ENCODE assay signal across 1 cellular context in the genomic region with DNA sequence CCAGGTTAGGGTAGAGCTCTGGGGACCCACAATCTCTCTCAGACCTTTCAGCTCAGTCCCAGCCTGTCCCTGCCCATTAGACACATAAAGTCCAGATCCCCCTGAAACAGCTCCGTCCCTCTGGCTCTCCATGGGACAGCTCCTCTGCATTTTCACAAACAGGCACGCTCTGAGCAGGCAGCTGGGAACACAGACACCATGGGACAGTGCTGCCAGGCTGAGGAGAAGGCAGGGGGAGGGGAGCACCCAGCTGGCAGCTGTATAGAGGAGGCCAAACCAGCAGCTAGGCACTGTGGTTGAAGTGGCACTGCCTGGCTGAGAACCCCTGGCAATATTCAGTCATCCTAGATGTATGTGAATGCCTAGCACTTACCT.
TF ChIP-seq lines count a peak whose summit lies in the region.

No MANE protein-coding gene starts in this region.

TF ChIP-seq in GM12878, 131 proteins besides CTCF, POLR2A, EP300 and RAD21:
- no peak for TF ChIP-seq BMI1 (IDR thresholded peaks at IDR 0.05; ENCODE audit: borderline replicate concordance)
- TF ChIP-seq, protein P1, sequence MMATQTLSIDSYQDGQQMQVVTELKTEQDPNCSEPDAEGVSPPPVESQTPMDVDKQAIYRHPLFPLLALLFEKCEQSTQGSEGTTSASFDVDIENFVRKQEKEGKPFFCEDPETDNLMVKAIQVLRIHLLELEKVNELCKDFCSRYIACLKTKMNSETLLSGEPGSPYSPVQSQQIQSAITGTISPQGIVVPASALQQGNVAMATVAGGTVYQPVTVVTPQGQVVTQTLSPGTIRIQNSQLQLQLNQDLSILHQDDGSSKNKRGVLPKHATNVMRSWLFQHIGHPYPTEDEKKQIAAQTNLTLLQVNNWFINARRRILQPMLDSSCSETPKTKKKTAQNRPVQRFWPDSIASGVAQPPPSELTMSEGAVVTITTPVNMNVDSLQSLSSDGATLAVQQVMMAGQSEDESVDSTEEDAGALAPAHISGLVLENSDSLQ (IDR thresholded peaks at IDR 0.05), result no peak
- TF ChIP-seq, protein P2, sequence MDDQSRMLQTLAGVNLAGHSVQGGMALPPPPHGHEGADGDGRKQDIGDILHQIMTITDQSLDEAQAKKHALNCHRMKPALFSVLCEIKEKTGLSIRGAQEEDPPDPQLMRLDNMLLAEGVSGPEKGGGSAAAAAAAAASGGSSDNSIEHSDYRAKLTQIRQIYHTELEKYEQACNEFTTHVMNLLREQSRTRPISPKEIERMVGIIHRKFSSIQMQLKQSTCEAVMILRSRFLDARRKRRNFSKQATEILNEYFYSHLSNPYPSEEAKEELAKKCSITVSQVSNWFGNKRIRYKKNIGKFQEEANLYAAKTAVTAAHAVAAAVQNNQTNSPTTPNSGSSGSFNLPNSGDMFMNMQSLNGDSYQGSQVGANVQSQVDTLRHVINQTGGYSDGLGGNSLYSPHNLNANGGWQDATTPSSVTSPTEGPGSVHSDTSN (IDR thresholded peaks at IDR 0.05; ENCODE audit: insufficient replicate concordance, low read depth, low read length), result no peak
- TF ChIP-seq, protein P3, sequence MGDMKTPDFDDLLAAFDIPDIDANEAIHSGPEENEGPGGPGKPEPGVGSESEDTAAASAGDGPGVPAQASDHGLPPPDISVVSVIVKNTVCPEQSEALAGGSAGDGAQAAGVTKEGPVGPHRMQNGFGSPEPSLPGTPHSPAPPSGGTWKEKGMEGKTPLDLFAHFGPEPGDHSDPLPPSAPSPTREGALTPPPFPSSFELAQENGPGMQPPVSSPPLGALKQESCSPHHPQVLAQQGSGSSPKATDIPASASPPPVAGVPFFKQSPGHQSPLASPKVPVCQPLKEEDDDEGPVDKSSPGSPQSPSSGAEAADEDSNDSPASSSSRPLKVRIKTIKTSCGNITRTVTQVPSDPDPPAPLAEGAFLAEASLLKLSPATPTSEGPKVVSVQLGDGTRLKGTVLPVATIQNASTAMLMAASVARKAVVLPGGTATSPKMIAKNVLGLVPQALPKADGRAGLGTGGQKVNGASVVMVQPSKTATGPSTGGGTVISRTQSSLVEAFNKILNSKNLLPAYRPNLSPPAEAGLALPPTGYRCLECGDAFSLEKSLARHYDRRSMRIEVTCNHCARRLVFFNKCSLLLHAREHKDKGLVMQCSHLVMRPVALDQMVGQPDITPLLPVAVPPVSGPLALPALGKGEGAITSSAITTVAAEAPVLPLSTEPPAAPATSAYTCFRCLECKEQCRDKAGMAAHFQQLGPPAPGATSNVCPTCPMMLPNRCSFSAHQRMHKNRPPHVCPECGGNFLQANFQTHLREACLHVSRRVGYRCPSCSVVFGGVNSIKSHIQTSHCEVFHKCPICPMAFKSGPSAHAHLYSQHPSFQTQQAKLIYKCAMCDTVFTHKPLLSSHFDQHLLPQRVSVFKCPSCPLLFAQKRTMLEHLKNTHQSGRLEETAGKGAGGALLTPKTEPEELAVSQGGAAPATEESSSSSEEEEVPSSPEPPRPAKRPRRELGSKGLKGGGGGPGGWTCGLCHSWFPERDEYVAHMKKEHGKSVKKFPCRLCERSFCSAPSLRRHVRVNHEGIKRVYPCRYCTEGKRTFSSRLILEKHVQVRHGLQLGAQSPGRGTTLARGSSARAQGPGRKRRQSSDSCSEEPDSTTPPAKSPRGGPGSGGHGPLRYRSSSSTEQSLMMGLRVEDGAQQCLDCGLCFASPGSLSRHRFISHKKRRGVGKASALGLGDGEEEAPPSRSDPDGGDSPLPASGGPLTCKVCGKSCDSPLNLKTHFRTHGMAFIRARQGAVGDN (IDR thresholded peaks at IDR 0.05), result no peak
- TF ChIP-seq ETV6 (conservative IDR thresholded peaks at IDR 0.05 in 1 of 2, IDR thresholded peaks at IDR 0.05 in 1 of 2; ENCODE audit: borderline replicate concordance in 1 of 2, low read depth in 1 of 2), result no peak
- no peak for TF ChIP-seq JUNB (IDR thresholded peaks at IDR 0.05)
- TF ChIP-seq ZZZ3 (IDR thresholded peaks at IDR 0.05; ENCODE audit: control insufficient read depth, insufficient read length, low read depth), result no peak
- no peak for TF ChIP-seq POLR2AphosphoS5 (IDR thresholded peaks at IDR 0.05; ENCODE audit: low read length)
- TF ChIP-seq, protein P4, sequence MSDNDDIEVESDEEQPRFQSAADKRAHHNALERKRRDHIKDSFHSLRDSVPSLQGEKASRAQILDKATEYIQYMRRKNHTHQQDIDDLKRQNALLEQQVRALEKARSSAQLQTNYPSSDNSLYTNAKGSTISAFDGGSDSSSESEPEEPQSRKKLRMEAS (IDR thresholded peaks at IDR 0.05; ENCODE audit: low read depth, low read length), result no peak
- no peak for TF ChIP-seq SUZ12 (IDR thresholded peaks at IDR 0.05; ENCODE audit: unreplicated experiment)
- TF ChIP-seq RELA (IDR thresholded peaks at IDR 0.05; ENCODE audit: borderline replicate concordance, partially characterized antibody), result no peak
- no peak for TF ChIP-seq TCF7 (IDR thresholded peaks at IDR 0.05; ENCODE audit: borderline replicate concordance)
- TF ChIP-seq BHLHE40 (IDR thresholded peaks at IDR 0.05; ENCODE audit: borderline replicate concordance in 1 of 2, low read depth in 2 of 2, low read length in 1 of 2), result no peak
